20 cellular contexts compared by ENCODE assay signal in genomic region chr1:217881607-217882332, GRCh38.
DNase-seq lines count a peak whose midpoint lies in the region; TF ChIP-seq lines count a peak whose summit lies in the region.
"Had no signal": no experiment of that assay in that cellular context is flagged by ENCODE, and none has a peak within 500 bp of the region (broad histone marks: within the 10 kb centered on the region; RNA-seq: fewer than 3 reads in every experiment).

No MANE protein-coding gene starts in this region.

- no peaks in the 10 kb centered on the region for H3K27me3 ChIP-seq in trophoblast cell (ENCODE audit: insufficient read depth, low read length)
- H3K27me3 ChIP-seq: BLaER1, esophagus muscularis mucosa, heart left ventricle had no signal

- H3K79me2 ChIP-seq in trophoblast cell (ENCODE audit: control insufficient read depth, insufficient read depth, low read length, poor library complexity), result no peaks in the 10 kb centered on the region

- H3K23ac ChIP-seq in trophoblast cell (ENCODE audit: low read length), result no peak overlapping the region

- H4K8ac ChIP-seq in trophoblast cell (ENCODE audit: low read depth, low read length), result no peak overlapping the region

- DNase-seq in GM04504 (ENCODE audit: low read depth), result peak; percentile 80
- DNase-seq in NCI-H226, result peak; percentile 1
- DNase-seq in dedifferentiated amniotic fluid mesenchymal stem cell (ENCODE audit: extremely low spot score), result peak; percentile 27
- peak; percentile 0 to 8 for DNase-seq in trophoblast cell
- no peak for DNase-seq in activated CD4-positive, alpha-beta T cell treated with anti-CD3 and anti-CD28 coated beads for 48 hours
- DNase-seq in KBM-7, result no peak
- DNase-seq in erythroblast (lab: John Stamatoyannopoulos, UW), result no peak
- DNase-seq: activated CD8-positive, alpha-beta memory T cell treated with anti-CD3 and anti-CD28 coated beads for 24 hours; DND-41; heart left ventricle; kidney; NCI-H187 treated with DMSO at 0.1 percent for 48 hours; NCI-H526 treated with DMSO at 0.1 percent for 48 hours; stimulated activated CD4-positive, alpha-beta T cell treated with anti-CD3 and anti-CD28 coated beads, Interleukin-4, amount 100 ng/mL, for 1 hour; T-helper 1 cell; WERI-Rb-1 had no signal

- no peak overlapping the region for H4K12ac ChIP-seq in trophoblast cell (ENCODE audit: low read depth, low read length)

- H4K91ac ChIP-seq in trophoblast cell (ENCODE audit: low read depth, low read length), result no peak overlapping the region

- no peak overlapping the region for H3K14ac ChIP-seq in trophoblast cell (ENCODE audit: low read length)

- no peak overlapping the region for H3K27ac ChIP-seq in trophoblast cell (ENCODE audit: low read depth, low read length)
- H3K27ac ChIP-seq: BLaER1, dorsolateral prefrontal cortex, esophagus muscularis mucosa, heart left ventricle, skin epidermis, WERI-Rb-1 had no signal

- no peaks in the 10 kb centered on the region for H3K79me1 ChIP-seq in trophoblast cell (ENCODE audit: low read length)

- H3K4me3 ChIP-seq in trophoblast cell (ENCODE audit: low read depth, low read length), result no peak overlapping the region
- H3K4me3 ChIP-seq: BLaER1, dorsolateral prefrontal cortex, esophagus muscularis mucosa, heart left ventricle, skin epidermis had no signal

- no peaks in the 10 kb centered on the region for H3K36me3 ChIP-seq in trophoblast cell (ENCODE audit: control insufficient read depth in 1 of 2, insufficient read depth in 2 of 2, low read length in 2 of 2)
- H3K36me3 ChIP-seq: BLaER1, esophagus muscularis mucosa, heart left ventricle, WERI-Rb-1 had no signal

- no peaks in the 10 kb centered on the region for H3K9me3 ChIP-seq in trophoblast cell (ENCODE audit: insufficient read depth, low read depth, low read length)
- H3K9me3 ChIP-seq: BLaER1, esophagus muscularis mucosa, heart left ventricle had no signal

- no peak overlapping the region for H2BK12ac ChIP-seq in trophoblast cell (ENCODE audit: low read length)

- H3K18ac ChIP-seq in trophoblast cell (ENCODE audit: low read length), result no peak overlapping the region

- H2AK5ac ChIP-seq in trophoblast cell (ENCODE audit: low read length), result no peak overlapping the region

- H2AFZ ChIP-seq in trophoblast cell (ENCODE audit: insufficient read depth, low read length, poor library complexity), result no peak overlapping the region

- in situ Hi-C loops in KBM-7 (cut with MboI; ENCODE audit: low pct_unique_long_range_greater_than_20kb, low sequenced_read_pairs), result no loop called here

- H2BK5ac ChIP-seq in trophoblast cell (ENCODE audit: low read depth, low read length, poor library complexity), result no peak overlapping the region

- H3K4me1 ChIP-seq in trophoblast cell (ENCODE audit: control insufficient read depth in 1 of 2, insufficient read depth in 2 of 2, low read length in 2 of 2), result peaks cover 0 to 3% of the 10 kb centered on the region in 2 experiments
- H3K4me1 ChIP-seq: BLaER1, esophagus muscularis mucosa, heart left ventricle had no signal

- WGBS in trophoblast cell (ENCODE audit: extremely low coverage, insufficient coverage, insufficient read length), result no CpG with 5 or more reads among the region's 5 CpGs

- H3K4ac ChIP-seq in trophoblast cell (ENCODE audit: low read depth, low read length), result no peak overlapping the region

- no peak overlapping the region for H3K9ac ChIP-seq in trophoblast cell (ENCODE audit: low read length)
- H3K9ac ChIP-seq: BLaER1 had no signal

- no peak overlapping the region for H2BK120ac ChIP-seq in trophoblast cell (ENCODE audit: insufficient read depth, low read length, poor library complexity)

- no peak overlapping the region for H3K4me2 ChIP-seq in trophoblast cell (ENCODE audit: low read length)
- H3K4me2 ChIP-seq: BLaER1 had no signal

- TF ChIP-seq POLR2A in erythroblast (IDR thresholded peaks at IDR 0.05; ENCODE audit: low read length), result no peak

Comparison
In these comparisons a context has a peak if more than half of its experiments do, and no peak if none do; other contexts are left out.
1. DNase-seq: peak in GM04504 (single experiment), NCI-H226 (single experiment), dedifferentiated amniotic fluid mesenchymal stem cell (single experiment) and trophoblast cell (2 of 2); none in activated CD4-positive, alpha-beta T cell treated with anti-CD3 and anti-CD28 coated beads for 48 hours (single experiment), KBM-7 (single experiment) and erythroblast (0 of 2).